In genomic region chr7:87600130-87601124, GRCh38 we compare ENCODE assay signal across 9 cellular contexts. TPM values are rescaled to one million over a fixed set of nuclear protein-coding genes. Genes with fewer than 3 reads are reported as not detected.
A peak's percentile ranks its signal among the peaks of the same experiment; 100 is the strongest.
DNase-seq lines count a peak whose midpoint lies in the region; FAIRE-seq and TF ChIP-seq lines count a peak whose summit lies in the region.
"Had no signal": no experiment of that assay in that cellular context is flagged by ENCODE, and none has a peak within 500 bp of the region (broad histone marks: within the 10 kb centered on the region; RNA-seq: fewer than 3 reads in every experiment).

ABCB1 (minus strand) TSS chr7:87600884; CDS start chr7:87600184, 700 bp downstream.

- FAIRE-seq in H54 (lab: Jason Lieb, UNC) = no peak
- FAIRE-seq: colon had no signal

- H3K9me3 Mint-ChIP-seq in mesothelial cell of epicardium = no peaks in the 10 kb centered on the region

- TF ChIP-seq CTCF in GM12865 (IDR thresholded peaks at IDR 0.05; ENCODE audit: insufficient read depth, low read depth, low read length, missing control alignments) (no peak), epithelial cell of esophagus (IDR thresholded peaks at IDR 0.05; ENCODE audit: insufficient read depth, low read depth, low read length, missing control alignments) (no peak), mesothelial cell of epicardium (IDR thresholded peaks at IDR 0.05; ENCODE audit: unreplicated experiment) (no peak)

- H3K4me3 Mint-ChIP-seq in mesothelial cell of epicardium = peak within 1 kb of the TSS; percentile 68

- peaks cover 83% of the 10 kb centered on the region for H3K27me3 Mint-ChIP-seq in mesothelial cell of epicardium (ENCODE audit: low read depth)

- H3K4me3 ChIP-seq in GM12865 (ENCODE audit: low read depth, low read length) (peak within 1 kb of the TSS; percentile 53), epithelial cell of esophagus (ENCODE audit: low read length) (no peak within 1 kb of the TSS)

- no peak for TF ChIP-seq POLR2A in H54 (IDR thresholded peaks at IDR 0.05; ENCODE audit: low read depth, low read length)

- H3K36me3 Mint-ChIP-seq in mesothelial cell of epicardium = no peaks in the 10 kb centered on the region

- peak; percentile 66 for DNase-seq in GM12865 (ENCODE audit: low read depth)
- DNase-seq in H4 (ENCODE audit: low spot score) = peak; percentile 77
- peak; percentile 17 for DNase-seq in NCI-H1092 treated with DMSO at 0.1 percent for 48 hours (lab: John Stamatoyannopoulos, UW)
- peak; percentile 14 to 24 (median 16) for DNase-seq in activated CD8-positive, alpha-beta memory T cell treated with anti-CD3 and anti-CD28 coated beads for 48 hours (ENCODE audit: low read depth in 2 of 3, low spot score in 2 of 3)
- DNase-seq in epithelial cell of esophagus (ENCODE audit: low read depth) = peak; percentile 31
- peak; percentile 20 to 38 for DNase-seq in mesothelial cell of epicardium (ENCODE audit: low spot score in 2 of 2, unreplicated experiment in 2 of 2)
- DNase-seq in stimulated activated CD8-positive, alpha-beta memory T cell treated with anti-CD3 and anti-CD28 coated beads, Interleukin-7, amount 100 ng/mL, for 1 hour (ENCODE audit: low read depth in 2 of 2) = peak; percentile 7 to 27
- no peak for DNase-seq in H54 (ENCODE audit: insufficient read length, low spot score)

- peaks cover 10% of the 10 kb centered on the region for H3K4me1 Mint-ChIP-seq in mesothelial cell of epicardium

- H3K27ac Mint-ChIP-seq in mesothelial cell of epicardium = no peak within 1 kb of the TSS

RNA-seq across cellular contexts. Expression of gene ABCB1, which starts in this region (rescaled TPM):
- 12.4 and 14.1 TPM in 2 replicates for total RNA-seq in H4 (2014; rRNA removed; shearing (Covaris generic))
- 0.61 to 1.7 TPM (median 1.5 TPM) in 3 replicates for total RNA-seq in mesothelial cell of epicardium
